In genomic region chr19:39166571-39167391, GRCh38 we compare ENCODE assay signal across 10 cellular contexts. TPM values are rescaled to one million over a fixed set of nuclear protein-coding genes. Genes with fewer than 3 reads are reported as not detected.
DNase-seq lines count a peak whose midpoint lies in the region; ATAC-seq, FAIRE-seq and TF ChIP-seq lines count a peak whose summit lies in the region.
"Had no signal": no experiment of that assay in that cellular context is flagged by ENCODE, and none has a peak within 500 bp of the region (broad histone marks: within the 10 kb centered on the region; RNA-seq: fewer than 3 reads in every experiment).

No MANE protein-coding gene starts in this region.

- H3K27ac ChIP-seq in esophagus squamous epithelium: peak overlapping the region; percentile 67 to 86 (median 78)

- CTCF ChIA-PET in Calu3 (lab: Charles Lee): interaction anchor here (0.5 to 2.3 kb wide), 6 partner anchors 11 to 178 kb away, joined by 3 to 11 read pairs (median 4); partner anchors contain the start of gene SAMD4B

- 31 to 37% methylated on average over 2 to 7 of the region's 24 CpGs for WGBS in esophagus squamous epithelium, 2 donors

- no peaks in the 10 kb centered on the region for H3K9me3 Mint-ChIP-seq in Calu3 (ENCODE audit: low read depth, unreplicated experiment)
- no peaks in the 10 kb centered on the region for H3K9me3 Mint-ChIP-seq in effector memory CD8-positive, alpha-beta T cell

- H3K27ac Mint-ChIP-seq in Calu3 (ENCODE audit: unreplicated experiment): peak overlapping the region; percentile 86
- H3K27ac Mint-ChIP-seq in effector memory CD8-positive, alpha-beta T cell: peak overlapping the region in 1 of 2 donors; percentile 46

- DNase-seq in Calu3: peak; percentile 95
- peak; percentile 21 to 89 for DNase-seq in NCI-H526 (lab: John Stamatoyannopoulos, UW)
- DNase-seq in esophagus squamous epithelium (lab: John Stamatoyannopoulos, UW): no peak
- DNase-seq in myocyte (ENCODE audit: low read depth): peak; percentile 21
- DNase-seq in effector memory CD8-positive, alpha-beta T cell: no peak
- no peak for DNase-seq in NCI-H187 (lab: John Stamatoyannopoulos, UW)
- DNase-seq in GM19239 (ENCODE audit: insufficient read length, low spot score): no peak
- DNase-seq: NCI-H1930 had no signal

- peak overlapping the region in 3 of 4 donors; percentile 25 to 52 (median 35) for H3K4me3 ChIP-seq in esophagus squamous epithelium

- no TSS peak for BruUV-seq in Calu3 (replicated peaks; lab: Mats Ljungman, UMichigan)

- intact Hi-C loops in Calu3 (cut with micrococcal nuclease; ENCODE audit: unreplicated experiment): no loop called here
- intact Hi-C loops in esophagus squamous epithelium (cut with DNase I): no loop called here

- peak overlapping the region; percentile 68 for H3K4me3 Mint-ChIP-seq in Calu3 (ENCODE audit: low read depth, unreplicated experiment)
- no peak overlapping the region for H3K4me3 Mint-ChIP-seq in effector memory CD8-positive, alpha-beta T cell

- no peak for ATAC-seq in effector memory CD8-positive, alpha-beta T cell (replicated peaks)
- no peak for ATAC-seq in HG03097 (IDR thresholded peaks at IDR 0.05; ENCODE audit: low FRiP score, unreplicated experiment)

- TF ChIP-seq CTCF in Calu3 (IDR thresholded peaks at IDR 0.05; ENCODE audit: unreplicated experiment) (no peak), esophagus squamous epithelium (IDR thresholded peaks at IDR 0.05) (no peak)

- peaks cover 45% of the 10 kb centered on the region for H3K4me1 Mint-ChIP-seq in Calu3 (ENCODE audit: low read depth, unreplicated experiment)
- H3K4me1 Mint-ChIP-seq in effector memory CD8-positive, alpha-beta T cell (ENCODE audit: low read depth in 2 of 2): peaks cover 8% of the 10 kb centered on the region in 2 donors

- peaks cover 38% of the 10 kb centered on the region for H3K36me3 Mint-ChIP-seq in Calu3 (ENCODE audit: insufficient read depth, unreplicated experiment)
- peaks cover 6% of the 10 kb centered on the region for H3K36me3 Mint-ChIP-seq in effector memory CD8-positive, alpha-beta T cell (ENCODE audit: insufficient read depth)

- H3K36me3 ChIP-seq in esophagus squamous epithelium: peaks cover 0 to 37% (median 5%) of the 10 kb centered on the region in 3 donors

- H3K27me3 Mint-ChIP-seq in Calu3 (ENCODE audit: unreplicated experiment): no peaks in the 10 kb centered on the region
- no peaks in the 10 kb centered on the region for H3K27me3 Mint-ChIP-seq in effector memory CD8-positive, alpha-beta T cell

- peaks cover 24 to 65% (median 28%) of the 10 kb centered on the region in 3 donors for H3K4me1 ChIP-seq in esophagus squamous epithelium

- H3K27me3 ChIP-seq in esophagus squamous epithelium: no peaks in the 10 kb centered on the region

- no peaks in the 10 kb centered on the region for H3K9me3 ChIP-seq in esophagus squamous epithelium

- no peak for TF ChIP-seq POLR2A in esophagus squamous epithelium (IDR thresholded peaks at IDR 0.05)

- no peak for FAIRE-seq in GM19239 (lab: Jason Lieb, UNC)
- FAIRE-seq: urothelium cell line had no signal

RNA-seq across cellular contexts. Expression of gene NCCRP1, which starts 30.0 kb away (rescaled TPM):
- 2.0 and 2.1 TPM in 2 replicates for total RNA-seq in Calu3 (2022)
- 100 to 1,000 TPM; 208 to 737 (median 262) TPM for total RNA-seq in esophagus squamous epithelium
- total RNA-seq in myocyte: not detected in 2 replicates
- polyA plus RNA-seq in myocyte (2012): not detected

RNA-seq across cellular contexts. Expression of gene SYCN, which starts 37.3 kb away (rescaled TPM):
- not detected in 2 replicates for total RNA-seq in Calu3 (2022)
- total RNA-seq in esophagus squamous epithelium: not detected
- not detected in 2 replicates for total RNA-seq in myocyte
- polyA plus RNA-seq in myocyte (2012): not detected

RNA-seq across cellular contexts. Expression of gene PAK4, which starts 41.2 kb away (rescaled TPM):
- total RNA-seq in Calu3 (2022): 75.7 and 89.2 TPM in 2 replicates
- 10 to 100 TPM; 12.2 to 40.1 (median 18.3) TPM for total RNA-seq in esophagus squamous epithelium
- 5.8 and 8.5 TPM in 2 replicates for total RNA-seq in myocyte
- 19.9 TPM for polyA plus RNA-seq in myocyte (2012)

Comparison
In these comparisons a context has a peak if more than half of its experiments do, and no peak if none do; other contexts are left out.
1. DNase-seq: peak in Calu3 (single experiment), NCI-H526 (2 of 2) and myocyte (single experiment); none in esophagus squamous epithelium (single experiment), effector memory CD8-positive, alpha-beta T cell (0 of 3), NCI-H187 (0 of 2) and GM19239 (single experiment).
2. RNA of gene NCCRP1, which starts 30.0 kb away (total RNA-seq): 208 to 737 TPM in esophagus squamous epithelium; 2.0 to 2.1 TPM in Calu3 and not detected in myocyte; every median in the first group is over 10 times any median in the second.